Comparison of ENCODE assay signal across 8 cellular contexts in the genomic region with DNA sequence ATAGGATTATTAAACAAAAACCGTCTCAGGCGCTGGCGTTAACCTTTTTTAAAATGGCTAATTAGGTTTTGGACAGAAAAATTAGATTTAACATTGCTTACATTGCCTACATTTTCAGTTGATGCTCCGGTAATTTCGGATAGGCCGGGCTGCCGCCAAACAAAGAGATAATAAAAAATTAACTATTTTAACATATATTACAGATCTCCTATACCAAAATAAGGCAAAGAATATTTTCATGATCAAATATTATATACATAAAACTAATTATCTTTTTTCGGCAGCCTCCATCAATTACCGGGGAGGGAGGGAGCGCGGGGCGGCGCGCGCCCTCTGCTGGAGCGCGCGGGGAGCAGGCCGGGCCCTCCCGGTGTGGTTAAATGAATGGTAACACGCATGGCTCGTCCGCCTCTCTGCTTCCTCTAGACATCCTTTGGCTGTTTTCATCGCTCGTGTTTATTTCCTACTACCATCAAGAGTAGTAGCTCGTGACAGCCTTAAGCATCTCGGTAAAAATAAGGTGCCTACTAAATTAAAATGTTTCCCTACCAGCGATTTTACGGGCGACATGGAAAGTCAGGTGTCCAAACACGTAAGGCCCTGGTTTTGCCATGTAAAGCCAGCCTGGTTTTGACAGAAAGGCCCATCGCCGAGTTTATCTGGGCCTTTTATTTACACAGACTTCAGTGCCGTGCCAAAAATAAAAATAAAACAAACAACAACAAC. TPM values are rescaled to one million over a fixed set of nuclear protein-coding genes. Genes with fewer than 3 reads are reported as not detected.
DNase-seq lines count a peak whose midpoint lies in the region; ATAC-seq and TF ChIP-seq lines count a peak whose summit lies in the region.

No MANE protein-coding gene starts in this region.

- H3K27ac Mint-ChIP-seq in WTC11, result no peak overlapping the region

- peaks cover 15 to 23% of the 10 kb centered on the region in 2 donors for H3K4me1 ChIP-seq in left lung

- peak overlapping the region; percentile 14; the same call in 1 of the 2 replicates for H3K4me3 ChIP-seq in MG63
- peak overlapping the region; percentile 3 to 26 for H3K4me3 ChIP-seq in left lung

- POLR2A ChIA-PET in WTC11 (lab: Charles Lee), result no interaction called here

- H3K4me3 Mint-ChIP-seq in WTC11, result peak overlapping the region; percentile 62

- no peak overlapping the region for H3K27ac ChIP-seq in left lung

- H3K27me3 ChIP-seq in MG63, result peaks cover 5% of the 10 kb centered on the region; the same call in 1 of the 2 replicates
- H3K27me3 ChIP-seq in left lung, result peaks cover 56 to 96% of the 10 kb centered on the region in 2 donors

- ATAC-seq in GM21526 (IDR thresholded peaks at IDR 0.05; ENCODE audit: low FRiP score, unreplicated experiment) (peak; percentile 68), WTC11 (peak; percentile 38), left lung (peak; percentile 93), HG03342 (IDR thresholded peaks at IDR 0.05; ENCODE audit: unreplicated experiment) (no peak)

- no peaks in the 10 kb centered on the region for H3K36me3 Mint-ChIP-seq in WTC11

- H3K9me3 Mint-ChIP-seq in WTC11, result no peaks in the 10 kb centered on the region

- peaks cover 100% of the 10 kb centered on the region for H3K27me3 Mint-ChIP-seq in WTC11 (ENCODE audit: low read depth)

- CTCF ChIA-PET in WTC11 (lab: Charles Lee), result no interaction called here

- TF ChIP-seq CTCF in WTC11 (IDR thresholded peaks at IDR 0.05), result peak; percentile 82
- peak; percentile 90 to 97 for TF ChIP-seq CTCF in left lung (IDR thresholded peaks at IDR 0.05)

- intact Hi-C loops in left lung (cut with DNase I), result no loop called here

- DNase-seq in D341Med (ENCODE audit: low spot score), result peak; percentile 93
- DNase-seq in MG63, result peak; percentile 19
- DNase-seq in WTC11 (ENCODE audit: low spot score), result peak; percentile 60
- peak; percentile 20 for DNase-seq in cerebellar cortex (ENCODE audit: low spot score)
- peak in 1 of 2 donors; percentile 92 for DNase-seq in left lung
- peak; percentile 16 to 27 for DNase-seq in stimulated activated CD8-positive, alpha-beta memory T cell treated with anti-CD3 and anti-CD28 coated beads, Interleukin-15, amount 100 ng/mL, for 48 hours (ENCODE audit: low read depth in 2 of 2)

- H3K9me3 ChIP-seq in MG63, result no peaks in the 10 kb centered on the region
- H3K9me3 ChIP-seq in left lung, result no peaks in the 10 kb centered on the region

- H3K36me3 ChIP-seq in MG63 (no peaks in the 10 kb centered on the region), left lung (no peaks in the 10 kb centered on the region)

- H3K4me1 Mint-ChIP-seq in WTC11, result peaks cover 34% of the 10 kb centered on the region

TF ChIP-seq in WTC11, 78 proteins besides CTCF, POLR2A, EP300 and RAD21:
- TF ChIP-seq NFYB (CRISPR knock-in tag; conservative IDR thresholded peaks at IDR 0.05; ENCODE audit: low read depth) (no peak), ZNF671 (CRISPR knock-in tag; IDR thresholded peaks at IDR 0.05) (no peak), NR1H2 (CRISPR knock-in tag; IDR thresholded peaks at IDR 0.05) (no peak), NR2C2 (CRISPR knock-in tag; IDR thresholded peaks at IDR 0.05) (no peak)
- TF ChIP-seq, protein P1, sequence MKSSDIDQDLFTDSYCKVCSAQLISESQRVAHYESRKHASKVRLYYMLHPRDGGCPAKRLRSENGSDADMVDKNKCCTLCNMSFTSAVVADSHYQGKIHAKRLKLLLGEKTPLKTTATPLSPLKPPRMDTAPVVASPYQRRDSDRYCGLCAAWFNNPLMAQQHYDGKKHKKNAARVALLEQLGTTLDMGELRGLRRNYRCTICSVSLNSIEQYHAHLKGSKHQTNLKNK (CRISPR knock-in tag; IDR thresholded peaks at IDR 0.05), result no peak
- TF ChIP-seq, protein P2, sequence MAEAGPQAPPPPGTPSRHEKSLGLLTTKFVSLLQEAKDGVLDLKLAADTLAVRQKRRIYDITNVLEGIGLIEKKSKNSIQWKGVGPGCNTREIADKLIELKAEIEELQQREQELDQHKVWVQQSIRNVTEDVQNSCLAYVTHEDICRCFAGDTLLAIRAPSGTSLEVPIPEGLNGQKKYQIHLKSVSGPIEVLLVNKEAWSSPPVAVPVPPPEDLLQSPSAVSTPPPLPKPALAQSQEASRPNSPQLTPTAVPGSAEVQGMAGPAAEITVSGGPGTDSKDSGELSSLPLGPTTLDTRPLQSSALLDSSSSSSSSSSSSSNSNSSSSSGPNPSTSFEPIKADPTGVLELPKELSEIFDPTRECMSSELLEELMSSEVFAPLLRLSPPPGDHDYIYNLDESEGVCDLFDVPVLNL (CRISPR knock-in tag; IDR thresholded peaks at IDR 0.05; ENCODE audit: borderline replicate concordance, low read depth), result no peak
- TF ChIP-seq, protein P3, sequence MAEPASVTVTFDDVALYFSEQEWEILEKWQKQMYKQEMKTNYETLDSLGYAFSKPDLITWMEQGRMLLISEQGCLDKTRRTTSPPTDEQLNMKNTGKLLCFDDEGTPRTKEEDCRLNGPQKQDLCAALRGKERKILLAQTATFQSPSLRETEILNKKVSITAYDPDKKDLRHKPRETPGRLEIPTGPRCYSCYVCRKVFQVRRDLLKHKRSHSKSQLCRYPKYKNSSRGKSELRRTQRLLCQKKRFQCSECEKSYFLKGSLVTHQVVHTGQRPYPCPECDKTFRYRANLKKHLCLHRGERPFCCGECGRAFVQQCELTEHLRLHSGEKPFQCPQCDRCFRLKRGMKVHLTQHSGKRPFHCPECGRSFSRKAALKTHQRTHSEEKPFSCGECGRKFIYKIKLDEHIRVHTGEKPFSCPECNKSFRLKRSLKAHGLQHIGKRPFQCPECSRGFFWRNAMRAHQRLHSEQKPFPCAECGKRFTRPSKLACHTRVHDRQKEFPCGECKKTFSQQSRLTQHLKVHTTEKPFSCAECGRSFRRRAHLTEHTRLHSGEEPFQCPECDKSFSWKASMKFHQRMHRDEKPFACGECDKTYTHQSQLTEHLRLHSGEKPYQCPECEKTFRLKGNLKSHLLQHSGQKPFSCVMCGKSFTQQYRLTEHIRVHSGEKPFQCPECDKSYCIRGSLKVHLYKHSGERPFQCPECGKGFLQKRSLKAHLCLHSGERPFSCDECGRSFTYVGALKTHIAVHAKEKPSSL (CRISPR knock-in tag; conservative IDR thresholded peaks at IDR 0.05), result no peak
- TF ChIP-seq, protein P4, sequence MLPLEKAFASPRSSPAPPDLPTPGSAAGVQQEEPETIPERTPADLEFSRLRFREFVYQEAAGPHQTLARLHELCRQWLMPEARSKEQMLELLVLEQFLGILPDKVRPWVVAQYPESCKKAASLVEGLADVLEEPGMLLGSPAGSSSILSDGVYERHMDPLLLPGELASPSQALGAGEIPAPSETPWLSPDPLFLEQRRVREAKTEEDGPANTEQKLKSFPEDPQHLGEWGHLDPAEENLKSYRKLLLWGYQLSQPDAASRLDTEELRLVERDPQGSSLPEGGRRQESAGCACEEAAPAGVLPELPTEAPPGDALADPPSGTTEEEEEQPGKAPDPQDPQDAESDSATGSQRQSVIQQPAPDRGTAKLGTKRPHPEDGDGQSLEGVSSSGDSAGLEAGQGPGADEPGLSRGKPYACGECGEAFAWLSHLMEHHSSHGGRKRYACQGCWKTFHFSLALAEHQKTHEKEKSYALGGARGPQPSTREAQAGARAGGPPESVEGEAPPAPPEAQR (CRISPR knock-in tag; IDR thresholded peaks at IDR 0.05), result no peak
- TF ChIP-seq, protein P5, sequence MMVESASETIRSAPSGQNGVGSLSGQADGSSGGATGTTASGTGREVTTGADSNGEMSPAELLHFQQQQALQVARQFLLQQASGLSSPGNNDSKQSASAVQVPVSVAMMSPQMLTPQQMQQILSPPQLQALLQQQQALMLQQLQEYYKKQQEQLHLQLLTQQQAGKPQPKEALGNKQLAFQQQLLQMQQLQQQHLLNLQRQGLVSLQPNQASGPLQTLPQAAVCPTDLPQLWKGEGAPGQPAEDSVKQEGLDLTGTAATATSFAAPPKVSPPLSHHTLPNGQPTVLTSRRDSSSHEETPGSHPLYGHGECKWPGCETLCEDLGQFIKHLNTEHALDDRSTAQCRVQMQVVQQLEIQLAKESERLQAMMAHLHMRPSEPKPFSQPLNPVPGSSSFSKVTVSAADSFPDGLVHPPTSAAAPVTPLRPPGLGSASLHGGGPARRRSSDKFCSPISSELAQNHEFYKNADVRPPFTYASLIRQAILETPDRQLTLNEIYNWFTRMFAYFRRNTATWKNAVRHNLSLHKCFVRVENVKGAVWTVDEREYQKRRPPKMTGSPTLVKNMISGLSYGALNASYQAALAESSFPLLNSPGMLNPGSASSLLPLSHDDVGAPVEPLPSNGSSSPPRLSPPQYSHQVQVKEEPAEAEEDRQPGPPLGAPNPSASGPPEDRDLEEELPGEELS (CRISPR knock-in tag; IDR thresholded peaks at IDR 0.05), result no peak

RNA-seq across cellular contexts. Expression of a gene that starts 52.4 kb away (rescaled TPM):
- 28.1 and 37.9 TPM in 2 replicates for total RNA-seq in MG63 (2014; rRNA removed; shearing (Covaris generic); ENCODE audit: low replicate concordance)
- total RNA-seq in WTC11 (2021) (80.8 to 82.4 TPM (median 81.4 TPM) in 3 replicates), left lung (10 to 100 TPM; 70.9 to 87.7 TPM)
